Comparison of ENCODE assay signal across 8 cellular contexts in genomic region chr3:71130516-71131384, GRCh38.
DNase-seq lines count a peak whose midpoint lies in the region; ATAC-seq and TF ChIP-seq lines count a peak whose summit lies in the region.

No MANE protein-coding gene starts in this region.

- peak overlapping the region; percentile 98 for H3K27ac Mint-ChIP-seq in activated T-cell treated with anti-CD3 and anti-CD28 coated beads, Interleukin-2, amount 50 U/mL, for 72 hours
- peak overlapping the region; percentile 93 to 97 (median 96) for H3K27ac Mint-ChIP-seq in nephron

- H3K9me3 ChIP-seq in OCI-LY1 (ENCODE audit: low read length) = no peaks in the 10 kb centered on the region
- H3K9me3 ChIP-seq in stomach smooth muscle (ENCODE audit: control insufficient read depth in 2 of 2, low read length in 2 of 2) = no peaks in the 10 kb centered on the region

- H3F3A ChIP-seq in OCI-LY1 (ENCODE audit: insufficient read depth, low read length) = no peaks in the 10 kb centered on the region

- no peaks in the 10 kb centered on the region for H3K27me3 Mint-ChIP-seq in activated T-cell treated with anti-CD3 and anti-CD28 coated beads, Interleukin-2, amount 50 U/mL, for 72 hours (ENCODE audit: low read depth)
- no peaks in the 10 kb centered on the region for H3K27me3 Mint-ChIP-seq in nephron (ENCODE audit: low read depth)

- no peaks in the 10 kb centered on the region for H3K27me3 ChIP-seq in OCI-LY1 (ENCODE audit: insufficient read depth, low read length)
- no peaks in the 10 kb centered on the region for H3K27me3 ChIP-seq in stomach smooth muscle (ENCODE audit: control insufficient read depth in 1 of 2, insufficient read depth in 2 of 2, low read length in 2 of 2)

- DNase-seq in GM10248 (ENCODE audit: extremely low spot score) (peak; percentile 17), fibroblast of mammary gland (ENCODE audit: low read depth) (peak; percentile 82)
- peak; percentile 73 to 78 for DNase-seq in activated T-cell treated with anti-CD3 and anti-CD28 coated beads, Interleukin-2, amount 50 U/mL, for 72 hours

- no peaks in the 10 kb centered on the region for H3K9me3 Mint-ChIP-seq in activated T-cell treated with anti-CD3 and anti-CD28 coated beads, Interleukin-2, amount 50 U/mL, for 72 hours
- no peaks in the 10 kb centered on the region for H3K9me3 Mint-ChIP-seq in nephron

- peak; percentile 61 for ATAC-seq in HG02943 (IDR thresholded peaks at IDR 0.05; ENCODE audit: low read depth, unreplicated experiment)
- ATAC-seq in activated T-cell treated with anti-CD3 and anti-CD28 coated beads, Interleukin-2, amount 50 U/mL, for 72 hours (replicated peaks in 1 of 2) = peak; percentile 74 to 77
- ATAC-seq in HG02970 (IDR thresholded peaks at IDR 0.05; ENCODE audit: low FRiP score, unreplicated experiment) = no peak

- peaks cover 73% of the 10 kb centered on the region for H3K4me1 Mint-ChIP-seq in activated T-cell treated with anti-CD3 and anti-CD28 coated beads, Interleukin-2, amount 50 U/mL, for 72 hours (ENCODE audit: low read depth)
- peaks cover 77% of the 10 kb centered on the region for H3K4me1 Mint-ChIP-seq in nephron

- H3K36me3 ChIP-seq in OCI-LY1 (ENCODE audit: insufficient read depth, low read length) (peaks cover 3% of the 10 kb centered on the region; the same call in 1 of the 2 replicates), stomach smooth muscle (ENCODE audit: control insufficient read depth in 2 of 2, insufficient read depth in 2 of 2, low read length in 2 of 2) (no peaks in the 10 kb centered on the region)

- TF ChIP-seq CTCF in GM10248 (IDR thresholded peaks at IDR 0.05; ENCODE audit: control extremely low read depth, extremely low read depth, low read depth, missing control alignments) = no peak
- TF ChIP-seq CTCF in OCI-LY1 (IDR thresholded peaks at IDR 0.05; ENCODE audit: low read length) = no peak
- TF ChIP-seq CTCF in fibroblast of mammary gland (conservative IDR thresholded peaks at IDR 0.05; ENCODE audit: control insufficient read depth, insufficient read depth, low read depth, low read length) = no peak
- no peak for TF ChIP-seq CTCF in nephron (IDR thresholded peaks at IDR 0.05; ENCODE audit: unreplicated experiment in 3 of 3)

- no peaks in the 10 kb centered on the region for H4K20me1 ChIP-seq in OCI-LY1 (ENCODE audit: insufficient read depth, low read length)

- H2AFZ ChIP-seq in OCI-LY1 (ENCODE audit: low read length) = no peak overlapping the region

- peaks cover 45% of the 10 kb centered on the region for H3K79me2 ChIP-seq in OCI-LY1 (ENCODE audit: insufficient read depth, low read length)

- H3K36me3 Mint-ChIP-seq in activated T-cell treated with anti-CD3 and anti-CD28 coated beads, Interleukin-2, amount 50 U/mL, for 72 hours (ENCODE audit: insufficient read depth in 2 of 2) = peaks cover 6 to 8% of the 10 kb centered on the region in 2 donors
- H3K36me3 Mint-ChIP-seq in nephron (ENCODE audit: low read depth) = no peaks in the 10 kb centered on the region

- H3K4me1 ChIP-seq in OCI-LY1 (ENCODE audit: insufficient read depth, low read length, severe bottlenecking) (peaks cover 81% of the 10 kb centered on the region), stomach smooth muscle (ENCODE audit: control insufficient read depth, insufficient read depth, low read length) (peaks cover 9% of the 10 kb centered on the region)

- peak overlapping the region; percentile 81 for H3K4me3 ChIP-seq in OCI-LY1 (ENCODE audit: low read depth, low read length, poor library complexity, severe bottlenecking)
- peak overlapping the region; percentile 81 for H3K4me3 ChIP-seq in fibroblast of mammary gland (ENCODE audit: control insufficient read depth, low read depth, low read length)
- peak overlapping the region; percentile 76 to 81 for H3K4me3 ChIP-seq in stomach smooth muscle (ENCODE audit: low read length in 2 of 2)

- H3K27ac ChIP-seq in OCI-LY1 (ENCODE audit: low read depth, low read length, poor library complexity, severe bottlenecking) = peak overlapping the region; percentile 88
- peak overlapping the region; percentile 89 for H3K27ac ChIP-seq in stomach smooth muscle (ENCODE audit: low read length)

- CTCF ChIA-PET in GM10248 (lab: Yijun Ruan, JAX) = interaction anchor here (0.8 to 1.8 kb wide), 3 partner anchors 10 to 13 kb away, joined by 3 to 5 read pairs (median 5); no protein-coding TSS in a partner anchor

- peak overlapping the region; percentile 81 for H3K4me2 ChIP-seq in OCI-LY1 (ENCODE audit: low read length)

- H3K9ac ChIP-seq in OCI-LY1 (ENCODE audit: low read length) (peak overlapping the region; percentile 80), stomach smooth muscle (ENCODE audit: low read length in 2 of 2) (peak overlapping the region; percentile 85 to 96)

- H3K4me3 Mint-ChIP-seq in activated T-cell treated with anti-CD3 and anti-CD28 coated beads, Interleukin-2, amount 50 U/mL, for 72 hours = peak overlapping the region; percentile 88 to 97
- H3K4me3 Mint-ChIP-seq in nephron = peak overlapping the region; percentile 76 to 84 (median 83)

- POLR2A ChIA-PET in GM10248 (lab: Yijun Ruan, JAX) = no interaction called here

- H3K9me2 ChIP-seq in OCI-LY1 (ENCODE audit: low read depth, low read length) = no peaks in the 10 kb centered on the region

Comparison
In these comparisons a context has a peak if more than half of its experiments do, and no peak if none do; other contexts are left out.
1. DNase-seq: peak in every context shown above with its lines; median percentile 82 in fibroblast of mammary gland; 76 in activated T-cell treated with anti-CD3 and anti-CD28 coated beads, Interleukin-2, amount 50 U/mL, for 72 hours; 17 in GM10248.